In the genomic region with DNA sequence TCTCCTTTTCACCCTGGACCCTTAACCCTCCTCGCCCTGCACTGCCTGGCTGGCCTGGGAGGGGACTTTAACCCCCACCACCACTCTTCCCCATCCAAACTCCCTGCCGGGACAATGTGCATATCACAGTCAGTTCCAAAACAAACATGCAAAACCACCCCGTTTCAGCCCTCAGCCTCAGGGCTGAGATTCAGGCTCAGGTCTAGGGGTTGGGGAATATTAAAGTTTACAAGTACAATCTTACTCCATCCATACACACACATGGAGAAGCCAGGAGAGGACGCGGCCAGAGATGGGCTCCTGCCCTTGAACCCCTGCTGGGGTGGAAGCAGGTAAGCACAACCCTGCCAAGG, we compare ENCODE assay signal across 9 cellular contexts. TPM values are rescaled to one million over a fixed set of nuclear protein-coding genes. Genes with fewer than 3 reads are reported as not detected.
DNase-seq lines count a peak whose midpoint lies in the region; ATAC-seq and TF ChIP-seq lines count a peak whose summit lies in the region.
"Had no signal": no experiment of that assay in that cellular context is flagged by ENCODE, and none has a peak within 500 bp of the region (broad histone marks: within the 10 kb centered on the region; RNA-seq: fewer than 3 reads in every experiment).

No MANE protein-coding gene starts in this region.

- no peak overlapping the region for H3K9ac ChIP-seq in mammary epithelial cell (ENCODE audit: insufficient read depth, low read length)

- WGBS in mammary epithelial cell (ENCODE audit: low coverage, missing lambda C conversion rate) = 20% methylated on average over 4 of the region's 5 CpGs
- WGBS in sigmoid colon, 2 donors = 16 to 20% methylated on average over 5 of the region's 5 CpGs

- H3K9me3 ChIP-seq in mammary epithelial cell (replicated peaks; ENCODE audit: insufficient read depth, low read length) (no peaks in the 10 kb centered on the region), sigmoid colon (no peaks in the 10 kb centered on the region), mucosa of descending colon (no peaks in the 10 kb centered on the region)

- intact Hi-C loops in mammary epithelial cell (cut with micrococcal nuclease) (no loop called here), sigmoid colon (cut with DNase I) (loop anchor here (5.0 kb wide), 1 partner anchor 37 kb away; no protein-coding TSS in a partner anchor), mucosa of descending colon (cut with DNase I, micrococcal nuclease) (no loop called here)

- no peak for TF ChIP-seq EP300 in sigmoid colon (IDR thresholded peaks at IDR 0.05)

- H3K4me3 ChIP-seq in mammary epithelial cell (replicated peaks in 1 of 3; ENCODE audit: insufficient read depth in 1 of 3, low read depth in 2 of 3, low read length in 3 of 3) = no peak overlapping the region
- peak overlapping the region; percentile 41 for H3K4me3 ChIP-seq in iPS-11a (ENCODE audit: low read depth, low read length)
- H3K4me3 ChIP-seq in sigmoid colon = peak overlapping the region; percentile 41 to 58 (median 50)
- H3K4me3 ChIP-seq in mucosa of descending colon = no peak overlapping the region

- H3K4me2 ChIP-seq in mammary epithelial cell (ENCODE audit: insufficient read depth, low read depth, low read length) = peak overlapping the region; percentile 72

- no TSS peak for BruUV-seq in mammary epithelial cell (replicated peaks; lab: Mats Ljungman, UMichigan)

- H2AFZ ChIP-seq in mammary epithelial cell (ENCODE audit: low read depth, low read length) = peak overlapping the region; percentile 18

- H3K27ac ChIP-seq in mammary epithelial cell (ENCODE audit: insufficient read depth, low read depth, low read length) (no peak overlapping the region), sigmoid colon (peak overlapping the region; percentile 81 to 85 (median 82))

- CTCF ChIA-PET in mammary epithelial cell (lab: Charles Lee; ENCODE audit: low non-redundant PET) = no interaction called here

- in situ Hi-C loops in mammary epithelial cell (cut with MboI; ENCODE audit: low sequenced_read_pairs in 2 of 2) = no loop called here

- DNase-seq in EH (ENCODE audit: low read depth) (peak; percentile 62), mammary epithelial cell (no peak), sigmoid colon (no peak), mucosa of descending colon (no peak), superior temporal gyrus (ENCODE audit: extremely low spot score) (no peak), NCI-H146 treated with DMSO at 0.1 percent for 48 hours (lab: John Stamatoyannopoulos, UW; ENCODE audit: unreplicated experiment) (no peak), T-helper 2 cell (no peak)
- DNase-seq: CD4-positive, alpha-beta memory T cell had no signal

- peaks cover 2% of the 10 kb centered on the region for H3K27me3 ChIP-seq in mammary epithelial cell (ENCODE audit: insufficient read depth, low read length)
- peaks cover 4 to 39% (median 7%) of the 10 kb centered on the region in 3 donors for H3K27me3 ChIP-seq in sigmoid colon

- dilution Hi-C loops in mammary epithelial cell (cut with HindIII; ENCODE audit: low sequenced_read_pairs) = no loop called here

- peaks cover 5% of the 10 kb centered on the region for H3K4me1 ChIP-seq in mammary epithelial cell (ENCODE audit: insufficient read depth, low read length)
- H3K4me1 ChIP-seq in sigmoid colon = peaks cover 0 to 15% (median 10%) of the 10 kb centered on the region in 4 donors
- no peaks in the 10 kb centered on the region for H3K4me1 ChIP-seq in mucosa of descending colon (ENCODE audit: low read depth)

- no peak for TF ChIP-seq CTCF in mammary epithelial cell (conservative IDR thresholded peaks at IDR 0.05 in 1 of 2, IDR thresholded peaks at IDR 0.05 in 1 of 2; ENCODE audit: extremely low read depth in 1 of 2, insufficient read depth in 1 of 2, low read depth in 1 of 2, low read length in 2 of 2)
- no peak for TF ChIP-seq CTCF in sigmoid colon (IDR thresholded peaks at IDR 0.05)
- TF ChIP-seq CTCF in mucosa of descending colon (IDR thresholded peaks at IDR 0.05) = no peak

- TF ChIP-seq POLR2A in sigmoid colon (IDR thresholded peaks at IDR 0.05) = no peak

- H4K20me1 ChIP-seq in mammary epithelial cell (ENCODE audit: insufficient read depth, low read length) = no peaks in the 10 kb centered on the region

- no peaks in the 10 kb centered on the region for H3K79me2 ChIP-seq in mammary epithelial cell (ENCODE audit: insufficient read depth, low read length)

- ATAC-seq in mucosa of descending colon = no peak

- H3K36me3 ChIP-seq in mammary epithelial cell (ENCODE audit: insufficient read depth, low read length) = no peaks in the 10 kb centered on the region
- no peaks in the 10 kb centered on the region for H3K36me3 ChIP-seq in sigmoid colon
- H3K36me3 ChIP-seq in mucosa of descending colon (ENCODE audit: low read depth) = no peaks in the 10 kb centered on the region

RNA-seq across cellular contexts. Expression of a gene that starts 0.5 kb away (rescaled TPM):
- under 1 TPM; 0.40 to 0.83 TPM for total RNA-seq in mammary epithelial cell
- 0.41 TPM for polyA plus RNA-seq in mammary epithelial cell
- polyA minus RNA-seq in mammary epithelial cell = 2.3 TPM
- 10 to 100 TPM in 3 of 4 donors, 1 to 10 TPM in 1; 9.2 to 39.1 (median 17.1) TPM for total RNA-seq in sigmoid colon
- 1 to 10 TPM in 2 of 3 donors, not detected in 1; 1.2 to 6.4 TPM for polyA plus RNA-seq in sigmoid colon
- 10 to 100 TPM in 1 of 3 donors, 1 to 10 TPM in 2; 1.2 to 22.4 (median 3.4) TPM for total RNA-seq in mucosa of descending colon
- total RNA-seq: CD4-positive, alpha-beta memory T cell had no signal
- polyA plus RNA-seq: CD4-positive, alpha-beta memory T cell had no signal

RNA-seq across cellular contexts. Expression of a gene that starts 44.0 kb away (rescaled TPM):
- not detected for total RNA-seq in mammary epithelial cell
- polyA plus RNA-seq in mammary epithelial cell = not detected
- not detected for polyA minus RNA-seq in mammary epithelial cell
- under 1 TPM in 1 of 4 donors, not detected in 3; 0.99 TPM for total RNA-seq in sigmoid colon
- under 1 TPM in 1 of 3 donors, not detected in 2; 0.09 TPM for polyA plus RNA-seq in sigmoid colon
- total RNA-seq in mucosa of descending colon = under 1 TPM in 1 of 3 donors, not detected in 2; 0.19 TPM
- total RNA-seq: CD4-positive, alpha-beta memory T cell had no signal
- polyA plus RNA-seq: CD4-positive, alpha-beta memory T cell had no signal

Comparison
In these comparisons a context has a peak if more than half of its experiments do, and no peak if none do; other contexts are left out.
1. H3K4me3 ChIP-seq: peak in iPS-11a (single experiment) and sigmoid colon (4 of 4); none in mammary epithelial cell (0 of 3) and mucosa of descending colon (single experiment).